ENCODE assay signal across 1 cellular context in genomic region chr15:81029416-81030367, GRCh38.
A peak's percentile ranks its signal among the peaks of the same experiment; 100 is the strongest.
TF ChIP-seq lines count a peak whose summit lies in the region.

No MANE protein-coding gene starts in this region.

TF ChIP-seq in HepG2, 621 proteins besides CTCF, POLR2A, EP300 and RAD21 (continued from another document):
- no peak for TF ChIP-seq ZUFSP (CRISPR knock-in tag; IDR thresholded peaks at IDR 0.05; ENCODE audit: borderline replicate concordance)
- 0 out of 2 replicates have a peak, but pooled peaks have one; percentile 59 for TF ChIP-seq MAFG (CRISPR knock-in tag; IDR thresholded peaks at IDR 0.05)
- TF ChIP-seq ZNF292 (CRISPR knock-in tag; IDR thresholded peaks at IDR 0.05; ENCODE audit: borderline replicate concordance, low read depth): no peak
TF ChIP-seq in HepG2: peak in this region for 6.
